ENCODE assay signal across 8 cellular contexts in genomic region chr6:32952817-32953739, GRCh38.
A peak's percentile ranks its signal among the peaks of the same experiment; 100 is the strongest.
DNase-seq lines count a peak whose midpoint lies in the region; ATAC-seq and TF ChIP-seq lines count a peak whose summit lies in the region.

Gene HLA-DMA (minus strand): TSS chr6:32953097. CDS start chr6:32953036, 61 bp downstream.

- DNase-seq in NK-92 treated with Interleukin-12 subunit alpha and Interleukin-12 subunit beta, amount 100 ng/mL, for 24 hours (lab: John Stamatoyannopoulos, UW) = peak; percentile 33
- no peak for DNase-seq in NK-92 (lab: John Stamatoyannopoulos, UW; ENCODE audit: unreplicated experiment)
- peak; percentile 86 for DNase-seq in NB4 (ENCODE audit: low read depth)
- DNase-seq in WERI-Rb-1 = peak; percentile 71
- peak; percentile 81 for DNase-seq in central memory CD4-positive, alpha-beta T cell
- DNase-seq in islet precursor cell = peak; percentile 96
- DNase-seq in stimulated activated CD4-positive, alpha-beta T cell treated with anti-CD3 and anti-CD28 coated beads, Interleukin-12 subunit alpha, Interleukin-12 subunit beta, amount 100 ng/mL, for 4 hours = peak; percentile 49

- no peak for TF ChIP-seq POLR2A in NB4 (IDR thresholded peaks at IDR 0.05; ENCODE audit: extremely low read depth, insufficient read length)

- no peaks in the 10 kb centered on the region for H3K36me3 ChIP-seq in WERI-Rb-1

- no peaks in the 10 kb centered on the region for H3K9me3 ChIP-seq in WERI-Rb-1 (ENCODE audit: severe bottlenecking)

- ATAC-seq in HG02642 (IDR thresholded peaks at IDR 0.05; ENCODE audit: poor library complexity, unreplicated experiment) = peak; percentile 87

- no peak within 1 kb of the TSS for H3K27ac ChIP-seq in WERI-Rb-1

- TF ChIP-seq CTCF in NB4 (IDR thresholded peaks at IDR 0.05; ENCODE audit: low read depth, low read length) (peak; percentile 91), WERI-Rb-1 (IDR thresholded peaks at IDR 0.05; ENCODE audit: low read depth, low read length) (peak; percentile 96)

- H3K4me3 ChIP-seq in NB4 (ENCODE audit: low read depth, low read length) (no peak within 1 kb of the TSS), WERI-Rb-1 (ENCODE audit: low read depth, low read length) (no peak within 1 kb of the TSS)

- no peaks in the 10 kb centered on the region for H3K27me3 ChIP-seq in WERI-Rb-1 (ENCODE audit: insufficient read depth, low read depth, severe bottlenecking)
